In genomic region chr1:77683836-77684148, GRCh38 we compare ENCODE assay signal across 8 cellular contexts. TPM values are rescaled to one million over a fixed set of nuclear protein-coding genes. Genes with fewer than 3 reads are reported as not detected.
A peak's percentile ranks its signal among the peaks of the same experiment; 100 is the strongest.
DNase-seq lines count a peak whose midpoint lies in the region; ATAC-seq and TF ChIP-seq lines count a peak whose summit lies in the region.

No MANE protein-coding gene starts in this region.

- no peaks in the 10 kb centered on the region for H3K9me3 Mint-ChIP-seq in activated CD8-positive, alpha-beta T cell treated with anti-CD3 and anti-CD28 coated beads for 36 hours

- no peaks in the 10 kb centered on the region for H3K27me3 ChIP-seq in stomach smooth muscle (ENCODE audit: control insufficient read depth in 1 of 2, insufficient read depth in 2 of 2, low read length in 2 of 2)

- H3K4me1 ChIP-seq in stomach smooth muscle (ENCODE audit: control insufficient read depth, insufficient read depth, low read length): peaks cover 5% of the 10 kb centered on the region

- H3K4me3 ChIP-seq in iPS-18c (ENCODE audit: insufficient read depth, low read depth, low read length) (peak overlapping the region; percentile 58), stomach smooth muscle (ENCODE audit: low read length in 2 of 2) (peak overlapping the region; percentile 91 to 97)

- peaks cover 29% of the 10 kb centered on the region for H3K4me1 Mint-ChIP-seq in activated CD8-positive, alpha-beta T cell treated with anti-CD3 and anti-CD28 coated beads for 36 hours (ENCODE audit: low read depth)

- POLR2A ChIA-PET in activated CD8-positive, alpha-beta T cell treated with anti-CD3 and anti-CD28 coated beads for 36 hours (lab: Charles Lee): interaction anchor here (0.7 to 2.6 kb wide), 9 partner anchors 12 to 321 kb away, joined by 3 to 28 read pairs (median 3); partner anchors contain the start of genes DNAJB4, FUBP1 and MIGA1

- H3K27me3 Mint-ChIP-seq in activated CD8-positive, alpha-beta T cell treated with anti-CD3 and anti-CD28 coated beads for 36 hours: no peaks in the 10 kb centered on the region

- intact Hi-C loops in activated CD8-positive, alpha-beta T cell treated with anti-CD3 and anti-CD28 coated beads for 36 hours (cut with micrococcal nuclease): no loop called here

- no peaks in the 10 kb centered on the region for H3K36me3 ChIP-seq in stomach smooth muscle (ENCODE audit: control insufficient read depth in 2 of 2, insufficient read depth in 2 of 2, low read length in 2 of 2)

- peak overlapping the region; percentile 96 for H3K27ac Mint-ChIP-seq in activated CD8-positive, alpha-beta T cell treated with anti-CD3 and anti-CD28 coated beads for 36 hours

- peak; percentile 51 for DNase-seq in NK-92 treated with Interleukin-12 subunit alpha and Interleukin-12 subunit beta, amount 100 ng/mL, for 24 hours (lab: John Stamatoyannopoulos, UW)
- no peak for DNase-seq in NK-92 (lab: John Stamatoyannopoulos, UW; ENCODE audit: unreplicated experiment)
- no peak for DNase-seq in activated CD8-positive, alpha-beta T cell treated with anti-CD3 and anti-CD28 coated beads for 36 hours
- no peak for DNase-seq in KG1 (lab: John Stamatoyannopoulos, UW)
- DNase-seq in NCI-H446 treated with DMSO at 0.1 percent for 48 hours (lab: John Stamatoyannopoulos, UW): no peak
- DNase-seq in activated CD4-positive, alpha-beta T cell treated with anti-CD3 and anti-CD28 coated beads for 1 hour: no peak

- H3K27ac ChIP-seq in stomach smooth muscle (ENCODE audit: low read length): peak overlapping the region; percentile 89

- H3K36me3 Mint-ChIP-seq in activated CD8-positive, alpha-beta T cell treated with anti-CD3 and anti-CD28 coated beads for 36 hours (ENCODE audit: low read depth): peaks cover 13% of the 10 kb centered on the region

- no peak for TF ChIP-seq CTCF in activated CD8-positive, alpha-beta T cell treated with anti-CD3 and anti-CD28 coated beads for 36 hours (IDR thresholded peaks at IDR 0.05)

- ATAC-seq in activated CD8-positive, alpha-beta T cell treated with anti-CD3 and anti-CD28 coated beads for 36 hours: no peak

- peak overlapping the region; percentile 99 for H3K4me3 Mint-ChIP-seq in activated CD8-positive, alpha-beta T cell treated with anti-CD3 and anti-CD28 coated beads for 36 hours

- H3K9me3 ChIP-seq in iPS-18c (ENCODE audit: control insufficient read depth, insufficient read depth, low read length) (no peaks in the 10 kb centered on the region), stomach smooth muscle (ENCODE audit: control insufficient read depth in 2 of 2, low read length in 2 of 2) (no peaks in the 10 kb centered on the region)

- H3K9ac ChIP-seq in stomach smooth muscle (ENCODE audit: low read length in 2 of 2): peak overlapping the region; percentile 93 to 95

- CTCF ChIA-PET in activated CD8-positive, alpha-beta T cell treated with anti-CD3 and anti-CD28 coated beads for 36 hours (lab: Charles Lee): interaction anchor here (1.0 to 2.0 kb wide), 6 partner anchors 10 to 321 kb away, joined by 3 to 7 read pairs (median 4); partner anchors contain the start of gene DNAJB4

RNA-seq across cellular contexts. Expression of gene ZZZ3, which starts 1.3 kb away (rescaled TPM):
- total RNA-seq in activated CD8-positive, alpha-beta T cell treated with anti-CD3 and anti-CD28 coated beads for 36 hours: 10 to 100 TPM; 37.7 to 39.5 TPM
